11 cellular contexts compared by ENCODE assay signal in genomic region chr10:53356616-53357349, GRCh38.
"Had no signal": no experiment of that assay in that cellular context is flagged by ENCODE, and none has a peak within 500 bp of the region (broad histone marks: within the 10 kb centered on the region; RNA-seq: fewer than 3 reads in every experiment).

No MANE protein-coding gene starts in this region.

- H3K27ac ChIP-seq: cardiac muscle cell, heart right ventricle, parathyroid adenoma had no signal

- ATAC-seq: activated CD8-positive, alpha-beta memory T cell treated with anti-CD3 and anti-CD28 coated beads, Interleukin-2, amount 10 ng/mL, durations not matched to agents 7 days and 5 days; activated T-cell treated with anti-CD3 and anti-CD28 coated beads, Interleukin-2, amount 50 U/mL, for 4 hours; heart right ventricle had no signal

- H3K27me3 ChIP-seq: cardiac muscle cell had no signal

- H2AFZ ChIP-seq: parathyroid adenoma had no signal

- H3K4me3 ChIP-seq: cardiac muscle cell, heart right ventricle had no signal

- H3K9ac ChIP-seq: parathyroid adenoma had no signal

- H3K4me1 ChIP-seq: heart right ventricle, parathyroid adenoma had no signal

- DNase-seq: activated CD4-positive, alpha-beta T cell treated with anti-CD3 and anti-CD28 coated beads, Interleukin-2, amount 50 U/mL, for 48 hours; activated CD4-positive, CD25-positive, alpha-beta regulatory T cell treated with anti-CD3 and anti-CD28 coated beads, Interleukin-2, amount 50 U/mL, for 72 hours; activated CD8-positive, alpha-beta memory T cell treated with anti-CD3 and anti-CD28 coated beads, Interleukin-2, amount 10 ng/mL, durations not matched to agents 7 days and 5 days; activated gamma-delta T cell; activated naive CD8-positive, alpha-beta T cell treated with anti-CD3 and anti-CD28 coated beads for 36 hours; activated T-cell treated with anti-CD3 and anti-CD28 coated beads, Interleukin-2, amount 50 U/mL, for 4 hours; heart right ventricle; midbrain; stimulated activated CD4-positive, alpha-beta T cell treated with anti-CD3 and anti-CD28 coated beads, Interleukin-4, amount 100 ng/mL, for 24 hours had no signal

- H3K36me3 ChIP-seq: cardiac muscle cell, heart right ventricle had no signal

- H3K79me2 ChIP-seq: parathyroid adenoma had no signal
